Comparison of ENCODE assay signal across 27 cellular contexts in genomic region chr2:235291464-235291863, GRCh38.
A peak's percentile ranks its signal among the peaks of the same experiment; 100 is the strongest.
DNase-seq lines count a peak whose midpoint lies in the region; ATAC-seq and TF ChIP-seq lines count a peak whose summit lies in the region.
"Had no signal": no experiment of that assay in that cellular context is flagged by ENCODE, and none has a peak within 500 bp of the region (broad histone marks: within the 10 kb centered on the region; RNA-seq: fewer than 3 reads in every experiment).

No MANE protein-coding gene starts in this region.

- no peaks in the 10 kb centered on the region for H3K36me3 ChIP-seq in PC-3 (ENCODE audit: low read depth, low read length)
- H3K36me3 ChIP-seq: SJSA1 had no signal

- DNase-seq in H4 (ENCODE audit: low spot score) (peak; percentile 19), PC-3 (peak; percentile 25), left colon (no peak), type B pancreatic cell (ENCODE audit: extremely low spot score, unreplicated experiment) (no peak)
- DNase-seq: Caco-2; CD8-positive, alpha-beta T cell; DMS 273 treated with DMSO at 0.1 percent for 48 hours; DMS79; EL; GDM1; H7; IMR-90; KG1; NCI-H1048; NCI-H1417; NCI-H1694; NCI-H2029 treated with DMSO at 0.1 percent for 48 hours; NCI-H510A; NCI-H69; T-helper 1 cell had no signal

- H3K4me1 Mint-ChIP-seq in type B pancreatic cell (ENCODE audit: unreplicated experiment) = peaks cover 8% of the 10 kb centered on the region
- H3K4me1 Mint-ChIP-seq: B cell had no signal

- no peaks in the 10 kb centered on the region for H3K36me3 Mint-ChIP-seq in type B pancreatic cell
- H3K36me3 Mint-ChIP-seq: CD8-positive, alpha-beta T cell had no signal

- no peak overlapping the region for H3K4me3 Mint-ChIP-seq in type B pancreatic cell
- H3K4me3 Mint-ChIP-seq: B cell; CD8-positive, alpha-beta T cell had no signal

- POLR2A ChIA-PET in PC-3 (lab: Charles Lee; ENCODE audit: unreplicated experiment) = no interaction called here

- no peaks in the 10 kb centered on the region for H3F3A ChIP-seq in PC-3 (ENCODE audit: low read length, unreplicated experiment)

- no peaks in the 10 kb centered on the region for H3K79me2 ChIP-seq in PC-3 (ENCODE audit: low read length)

- ATAC-seq in PC-3 (peak; percentile 56; the same call in 1 of the 2 replicates), left colon (peak; percentile 100), HG03565 (IDR thresholded peaks at IDR 0.05; ENCODE audit: unreplicated experiment) (no peak), GM19463 (IDR thresholded peaks at IDR 0.05; ENCODE audit: unreplicated experiment) (no peak), GM21367 (IDR thresholded peaks at IDR 0.05; ENCODE audit: unreplicated experiment) (no peak)
- ATAC-seq: CD8-positive, alpha-beta T cell; GM12878 had no signal

- H3K9me3 Mint-ChIP-seq in type B pancreatic cell = peaks cover 8% of the 10 kb centered on the region
- H3K9me3 Mint-ChIP-seq: CD8-positive, alpha-beta T cell had no signal

- TF ChIP-seq CTCF in PC-3 (conservative IDR thresholded peaks at IDR 0.05; ENCODE audit: low read depth, low read length) = no peak
- TF ChIP-seq CTCF in type B pancreatic cell (conservative IDR thresholded peaks at IDR 0.05) = no peak

- CTCF ChIA-PET in PC-3 (lab: Charles Lee) = no interaction called here

- H3K27me3 Mint-ChIP-seq in type B pancreatic cell = peaks cover 9% of the 10 kb centered on the region

- 0 out of 2 replicates have a peak overlapping the region, but pooled peaks have one; percentile 22 for H3K4me2 ChIP-seq in PC-3 (ENCODE audit: low read length)

- no peak overlapping the region for H3K9ac ChIP-seq in PC-3 (ENCODE audit: low read length)

- no peaks in the 10 kb centered on the region for H3K9me3 ChIP-seq in PC-3 (ENCODE audit: low read length)
- H3K9me3 ChIP-seq: Caco-2, SJSA1 had no signal

- H3K4me3 ChIP-seq in PC-3 (ENCODE audit: low read length) = no peak overlapping the region
- H3K4me3 ChIP-seq: GM12878, SJSA1 had no signal

- intact Hi-C loops in PC-3 (cut with micrococcal nuclease) = no loop called here
- intact Hi-C loops in left colon (cut with DNase I, micrococcal nuclease) = no loop called here

- peak overlapping the region; percentile 22; the same call in 1 of the 2 replicates for H2AFZ ChIP-seq in PC-3 (ENCODE audit: low read length)

- H3K27ac Mint-ChIP-seq in type B pancreatic cell = peak overlapping the region; percentile 16
- H3K27ac Mint-ChIP-seq: B cell; CD8-positive, alpha-beta T cell had no signal

- no TSS peak for BruUV-seq in PC-3 (replicated peaks; lab: Mats Ljungman, UMichigan)

- no peaks in the 10 kb centered on the region for H3K4me1 ChIP-seq in PC-3 (ENCODE audit: insufficient read depth, low read length)
- H3K4me1 ChIP-seq: SJSA1 had no signal

- H3K27me3 ChIP-seq in PC-3 (ENCODE audit: low read length) = no peaks in the 10 kb centered on the region
- H3K27me3 ChIP-seq: SJSA1 had no signal

- H4K20me1 ChIP-seq in PC-3 (ENCODE audit: low read length) = no peaks in the 10 kb centered on the region

- no peak overlapping the region for H3K27ac ChIP-seq in PC-3 (ENCODE audit: low read length)
- H3K27ac ChIP-seq: C4-2B, SJSA1 had no signal

- H3K9me2 ChIP-seq in PC-3 (replicated peaks; ENCODE audit: low read length) = no peaks in the 10 kb centered on the region

Comparison
In these comparisons a context has a peak if more than half of its experiments do, and no peak if none do; other contexts are left out.
1. DNase-seq: peak in H4 (single experiment) and PC-3 (single experiment); none in left colon (0 of 2) and type B pancreatic cell (single experiment).
2. ATAC-seq: peak in PC-3 (single experiment) and left colon (single experiment); none in HG03565 (single experiment), GM19463 (single experiment) and GM21367 (single experiment).